Comparison of ENCODE assay signal across 9 cellular contexts in the genomic region with DNA sequence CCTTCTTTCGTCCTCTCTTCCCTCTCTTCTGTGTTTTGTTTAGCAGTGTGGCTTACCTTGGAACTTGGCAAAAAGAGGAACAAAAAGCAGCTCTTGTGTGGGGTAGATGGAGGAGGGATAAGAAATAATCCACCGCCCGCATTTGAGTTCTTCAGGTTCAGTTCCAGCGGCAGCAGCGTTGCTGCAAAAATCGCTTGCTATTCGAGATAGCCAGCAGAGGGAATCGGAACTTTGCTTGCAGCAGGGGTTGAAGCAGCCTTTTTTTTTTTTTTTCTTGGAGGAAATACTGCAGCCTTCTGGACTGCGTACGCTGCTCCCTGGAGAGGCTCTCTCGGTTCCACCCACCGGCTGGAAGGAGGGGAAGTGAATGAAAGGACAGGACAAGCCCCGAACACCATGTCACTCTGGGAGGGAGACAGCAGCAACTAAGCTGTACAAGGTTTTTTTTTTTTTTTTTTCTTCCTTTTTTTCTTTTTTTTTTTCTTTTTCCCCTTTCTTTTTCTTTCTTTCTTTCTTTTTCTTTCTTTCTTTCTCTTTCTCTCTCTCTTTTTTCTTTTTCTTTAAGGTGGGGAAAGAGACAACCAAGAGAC. TPM values are rescaled to one million over a fixed set of nuclear protein-coding genes. Genes with fewer than 3 reads are reported as not detected.
DNase-seq lines count a peak whose midpoint lies in the region; ATAC-seq, FAIRE-seq and TF ChIP-seq lines count a peak whose summit lies in the region.
"Had no signal": no experiment of that assay in that cellular context is flagged by ENCODE, and none has a peak within 500 bp of the region (broad histone marks: within the 10 kb centered on the region; RNA-seq: fewer than 3 reads in every experiment).

TSS of gene RBMS3 (plus strand) at position 397 of the 590 bp plus-strand sequence.

- in situ Hi-C loops in GM12878 (cut with MboI) = no loop called here

- RAD21 ChIA-PET in GM12878 (lab: Charles Lee; ENCODE audit: unreplicated experiment) = interaction anchor here (0.6 to 3.0 kb wide), 22 partner anchors 9 to 914 kb away, joined by 3 to 17 read pairs (median 4); no protein-coding TSS in a partner anchor

- ATAC-seq in GM12878 (peak; percentile 18), HG03135 (IDR thresholded peaks at IDR 0.05; ENCODE audit: unreplicated experiment) (no peak)

- no peaks in the 10 kb centered on the region for H4K20me1 ChIP-seq in GM12878 (ENCODE audit: control insufficient read depth, insufficient read depth)

- no TSS peak for BruUV-seq in GM12878 (replicated peaks; lab: Mats Ljungman, UMichigan)

- POLR2A ChIA-PET in GM12878 (lab: Charles Lee) = interaction anchor here (0.6 to 1.4 kb wide), 6 partner anchors 10 to 603 kb away, joined by 3 to 10 read pairs (median 6); no protein-coding TSS in a partner anchor

- TF ChIP-seq RAD21 in GM12878 (IDR thresholded peaks at IDR 0.05; ENCODE audit: insufficient read depth, low read depth, low read length) = peak; percentile 62

- TF ChIP-seq POLR2A in GM12878 (IDR thresholded peaks at IDR 0.05; ENCODE audit: low read depth, low read length) = no peak

- H3K27me3 Mint-ChIP-seq in activated naive CD4-positive, alpha-beta T cell treated with anti-CD3 and anti-CD28 coated beads, Interleukin-2, amount 50 U/mL, for 24 hours = peaks cover 25% of the 10 kb centered on the region
- peaks cover 4% of the 10 kb centered on the region for H3K27me3 Mint-ChIP-seq in HFFc6 (ENCODE audit: insufficient read depth)

- intact Hi-C loops in GM12878 (cut with micrococcal nuclease; ENCODE audit: unreplicated experiment) = loop anchor here (2.0 to 10.0 kb wide), 4 partner anchors 147 to 407 kb away; no protein-coding TSS in a partner anchor

- H3K4me1 ChIP-seq in GM12878 (ENCODE audit: control insufficient read depth, insufficient read depth, low read length) = peaks cover 4% of the 10 kb centered on the region

- no peaks in the 10 kb centered on the region for H3K27me3 ChIP-seq in GM12878 (replicated peaks in 1 of 2; ENCODE audit: control insufficient read depth in 2 of 2, insufficient read depth in 2 of 2, low read length in 1 of 2)

- SMC1A ChIA-PET in GM12878 (lab: Charles Lee; ENCODE audit: uncharacterized antibody, unreplicated experiment) = interaction anchor here (0.6 to 3.7 kb wide), 25 partner anchors 8 to 1261 kb away, joined by 3 to 23 read pairs (median 5); no protein-coding TSS in a partner anchor

- no peak for FAIRE-seq in GM12878 (lab: Jason Lieb, UNC)

- H3K36me3 ChIP-seq in GM12878 (ENCODE audit: control insufficient read depth in 2 of 2, insufficient read depth in 2 of 2, low read length in 1 of 2) = no peaks in the 10 kb centered on the region

- H3K4me2 ChIP-seq in GM12878 (ENCODE audit: control insufficient read depth, insufficient read depth) = peak within 1 kb of the TSS; percentile 83

- peak; percentile 68 for TF ChIP-seq CTCF in HFFc6 (IDR thresholded peaks at IDR 0.05)
- TF ChIP-seq CTCF in GM12878 (IDR thresholded peaks at IDR 0.05 in 2 of 3, conservative IDR thresholded peaks at IDR 0.05 in 1 of 3; ENCODE audit: control insufficient read depth in 2 of 3, extremely low read depth in 1 of 3, insufficient read depth in 1 of 3, low read depth in 3 of 3, low read length in 3 of 3) = peak; percentile 28 to 39 (median 35); a peak in 4 of 6 replicates

- H3K4me3 Mint-ChIP-seq in activated naive CD4-positive, alpha-beta T cell treated with anti-CD3 and anti-CD28 coated beads, Interleukin-2, amount 50 U/mL, for 24 hours = peak within 1 kb of the TSS; percentile 87
- H3K4me3 Mint-ChIP-seq in HFFc6 = peak within 1 kb of the TSS; percentile 92

- H3K4me3 ChIP-seq in GM12878 = peak within 1 kb of the TSS; percentile 79

- H3K27ac Mint-ChIP-seq in activated naive CD4-positive, alpha-beta T cell treated with anti-CD3 and anti-CD28 coated beads, Interleukin-2, amount 50 U/mL, for 24 hours = no peak within 1 kb of the TSS
- peak within 1 kb of the TSS; percentile 97 for H3K27ac Mint-ChIP-seq in HFFc6

- H3K9ac ChIP-seq in GM12878 (ENCODE audit: control insufficient read depth, insufficient read depth, low read length) = peak within 1 kb of the TSS; percentile 65

- H3K36me3 Mint-ChIP-seq in activated naive CD4-positive, alpha-beta T cell treated with anti-CD3 and anti-CD28 coated beads, Interleukin-2, amount 50 U/mL, for 24 hours = no peaks in the 10 kb centered on the region
- H3K36me3 Mint-ChIP-seq in HFFc6 (ENCODE audit: low read depth) = peaks cover 14% of the 10 kb centered on the region; the same call in 1 of the 2 replicates
- H3K36me3 Mint-ChIP-seq: IgD-negative memory B cell had no signal

- peaks cover 35% of the 10 kb centered on the region for H3K4me1 Mint-ChIP-seq in activated naive CD4-positive, alpha-beta T cell treated with anti-CD3 and anti-CD28 coated beads, Interleukin-2, amount 50 U/mL, for 24 hours
- H3K4me1 Mint-ChIP-seq in HFFc6 (ENCODE audit: low read depth) = peaks cover 44% of the 10 kb centered on the region

- 0% methylated on average over 11 of the region's 13 CpGs for WGBS in GM12878 (ENCODE audit: insufficient coverage, insufficient replicate concordance, low lambda C conversion rate, missing lambda C conversion rate)

- peaks cover 15% of the 10 kb centered on the region for H3K79me2 ChIP-seq in GM12878 (ENCODE audit: control insufficient read depth, insufficient read depth, low read length)

- H2AFZ ChIP-seq in GM12878 (ENCODE audit: control insufficient read depth, low read depth, low read length) = peak within 1 kb of the TSS; percentile 69

- H3K27ac ChIP-seq in GM12878 (ENCODE audit: control insufficient read depth, insufficient read depth) = peak within 1 kb of the TSS; percentile 59

- no peaks in the 10 kb centered on the region for H3K9me3 ChIP-seq in GM12878 (replicated peaks; ENCODE audit: control insufficient read depth, insufficient read depth, low read length)

- no peak for DNase-seq in activated naive CD4-positive, alpha-beta T cell treated with Interleukin-2 at 50 U/mL for 16 hours
- peak; percentile 93 for DNase-seq in HFFc6
- DNase-seq in NOMO-1 (lab: John Stamatoyannopoulos, UW; ENCODE audit: unreplicated experiment in 2 of 2) = peak; percentile 80
- DNase-seq in GM12878 (ENCODE audit: low read depth, low spot score) = peak; percentile 45
- DNase-seq in hepatic stellate cell (ENCODE audit: low spot score) = peak; percentile 53
- DNase-seq in pons (ENCODE audit: low spot score) = peak; percentile 77

- CTCF ChIA-PET in GM12878 (lab: Yijun Ruan, JAX) = interaction anchor here (0.5 to 1.9 kb wide), 12 partner anchors 9 to 732 kb away, joined by 3 to 6 read pairs (median 3); no protein-coding TSS in a partner anchor

- no peak for TF ChIP-seq EP300 in GM12878 (IDR thresholded peaks at IDR 0.05; ENCODE audit: borderline replicate concordance in 1 of 2, control insufficient read depth in 1 of 2, low read depth in 2 of 2, low read length in 2 of 2)

- no peaks in the 10 kb centered on the region for H3K9me3 Mint-ChIP-seq in activated naive CD4-positive, alpha-beta T cell treated with anti-CD3 and anti-CD28 coated beads, Interleukin-2, amount 50 U/mL, for 24 hours
- no peaks in the 10 kb centered on the region for H3K9me3 Mint-ChIP-seq in HFFc6

TF ChIP-seq in GM12878, 131 proteins besides CTCF, POLR2A, EP300 and RAD21 (continues in another document):
- TF ChIP-seq EED (IDR thresholded peaks at IDR 0.05; ENCODE audit: low read depth) (peak; percentile 38), YY1 (IDR thresholded peaks at IDR 0.05; ENCODE audit: low read depth, low read length) (no peak), ASH2L (IDR thresholded peaks at IDR 0.05; ENCODE audit: borderline replicate concordance, low read depth) (no peak), NBN (IDR thresholded peaks at IDR 0.05) (0 out of 2 replicates have a peak, but pooled peaks have one; percentile 70), STAT1 (conservative IDR thresholded peaks at IDR 0.05) (no peak), RFX5 (IDR thresholded peaks at IDR 0.05; ENCODE audit: low read depth, low read length) (no peak), CBX5 (IDR thresholded peaks at IDR 0.05; ENCODE audit: low read depth) (0 out of 2 replicates have a peak, but pooled peaks have one; percentile 46), TCF12 (IDR thresholded peaks at IDR 0.05; ENCODE audit: low read depth, low read length) (no peak), ZNF384 (IDR thresholded peaks at IDR 0.05; ENCODE audit: borderline replicate concordance, low read depth, low read length) (peak; percentile 94)
- TF ChIP-seq, protein P1, sequence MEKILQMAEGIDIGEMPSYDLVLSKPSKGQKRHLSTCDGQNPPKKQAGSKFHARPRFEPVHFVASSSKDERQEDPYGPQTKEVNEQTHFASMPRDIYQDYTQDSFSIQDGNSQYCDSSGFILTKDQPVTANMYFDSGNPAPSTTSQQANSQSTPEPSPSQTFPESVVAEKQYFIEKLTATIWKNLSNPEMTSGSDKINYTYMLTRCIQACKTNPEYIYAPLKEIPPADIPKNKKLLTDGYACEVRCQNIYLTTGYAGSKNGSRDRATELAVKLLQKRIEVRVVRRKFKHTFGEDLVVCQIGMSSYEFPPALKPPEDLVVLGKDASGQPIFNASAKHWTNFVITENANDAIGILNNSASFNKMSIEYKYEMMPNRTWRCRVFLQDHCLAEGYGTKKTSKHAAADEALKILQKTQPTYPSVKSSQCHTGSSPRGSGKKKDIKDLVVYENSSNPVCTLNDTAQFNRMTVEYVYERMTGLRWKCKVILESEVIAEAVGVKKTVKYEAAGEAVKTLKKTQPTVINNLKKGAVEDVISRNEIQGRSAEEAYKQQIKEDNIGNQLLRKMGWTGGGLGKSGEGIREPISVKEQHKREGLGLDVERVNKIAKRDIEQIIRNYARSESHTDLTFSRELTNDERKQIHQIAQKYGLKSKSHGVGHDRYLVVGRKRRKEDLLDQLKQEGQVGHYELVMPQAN (conservative IDR thresholded peaks at IDR 0.05) = no peak

RNA-seq across cellular contexts. Expression of gene RBMS3, which starts in this region (rescaled TPM):
- 10 to 100 TPM; 22.8 to 46.9 (median 39.4) TPM for total RNA-seq in HFFc6 (2021; fragmentation: NEBNext Ultra II Directional; extraction: Animal tissue kit (Norgen Biotek cat#: 25700))
- 56.8 and 65.8 TPM in 2 replicates for total RNA-seq in GM12878 (2013; cell fraction: nucleolus; rRNA removed)
- total RNA-seq in GM12878 (2014; rRNA removed) (3.8 and 4.8 TPM in 2 replicates), GM12878 (2014; rRNA removed; fragmentation: Illumina TruSeq; extraction: Trizol) (3.1 and 4.2 TPM in 2 replicates), GM12878 (2021) (3.4 and 4.4 TPM in 2 replicates)
- 0.67 TPM for polyA plus RNA-seq in GM12878 (2011; ENCODE audit: low read depth)
- polyA plus RNA-seq in GM12878 (2011; rRNA removed) (4.0 and 4.7 TPM in 2 replicates), GM12878 (2014; fragmentation: Illumina TruSeq; extraction: Trizol) (1.3 and 1.7 TPM in 2 replicates), GM12878 (2014; fragmentation: Nextera tagmentation; extraction: Ambion mirVana) (1 to 10 TPM; 1.3 to 4.3 TPM), GM12878 (2014; rRNA removed) (0.79 and 1.3 TPM in 2 replicates), GM12878 (2016; fragmentation: Nextera tagmentation; extraction: Ambion mirVana) (1 to 10 TPM; 1.3 to 3.0 TPM)
- 3.5 and 4.0 TPM in 2 replicates for polyA plus RNA-seq in GM12878 (2011; cell fraction: cytosol; rRNA removed)
- polyA plus RNA-seq in GM12878 (2011; cell fraction: nucleus; rRNA removed) = 9.4 and 12.8 TPM in 2 replicates
- polyA plus RNA-seq in GM12878 (2012) = 1.8 and 2.0 TPM in 2 replicates
- polyA minus RNA-seq in GM12878 (2011; rRNA and poly(A)+ RNA removed) = 31.4 and 38.2 TPM in 2 replicates
- polyA minus RNA-seq in GM12878 (2011; cell fraction: cytosol; rRNA and poly(A)+ RNA removed) = 6.5 and 7.1 TPM in 2 replicates
- 30.6 and 45.5 TPM in 2 replicates for polyA minus RNA-seq in GM12878 (2011; cell fraction: nucleus; rRNA and poly(A)+ RNA removed)
- polyA plus RNA-seq: IgD-negative memory B cell had no signal
